ENCODE assay signal across 12 cellular contexts in the genomic region with DNA sequence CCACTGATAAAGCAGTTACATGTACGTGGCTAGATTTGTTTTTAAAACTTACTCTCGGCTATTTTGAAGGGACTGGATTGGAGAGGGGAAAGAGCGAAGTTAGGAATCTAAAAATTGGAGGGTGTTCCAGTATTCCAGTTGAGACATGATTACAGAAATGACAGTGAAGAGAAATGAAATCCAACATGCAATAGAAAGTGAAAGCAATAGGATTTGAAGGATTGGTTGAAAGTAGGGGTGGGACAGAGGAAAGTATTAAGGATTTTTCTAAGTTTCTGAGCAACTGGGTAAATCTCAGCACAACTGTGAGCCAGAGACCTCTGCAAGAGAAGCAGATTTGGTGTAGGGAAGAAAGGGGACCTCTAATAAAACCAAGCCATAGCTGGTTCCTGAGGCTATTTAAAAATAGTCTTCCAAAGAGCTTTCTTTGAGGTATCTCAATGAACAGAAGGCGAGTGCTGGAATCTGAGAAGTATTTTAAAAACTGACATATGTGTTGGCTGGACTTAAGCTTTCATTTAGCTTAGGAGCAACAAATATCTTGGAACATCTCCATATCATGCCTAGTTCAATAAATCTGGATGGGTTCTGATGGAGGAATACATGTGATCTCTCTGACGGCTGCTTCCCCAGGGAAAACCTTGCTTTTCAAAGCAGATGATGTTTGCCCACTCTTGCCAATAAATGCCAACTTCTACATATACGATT.
A peak's percentile ranks its signal among the peaks of the same experiment; 100 is the strongest.
DNase-seq lines count a peak whose midpoint lies in the region; ATAC-seq and TF ChIP-seq lines count a peak whose summit lies in the region.
"Had no signal": no experiment of that assay in that cellular context is flagged by ENCODE, and none has a peak within 500 bp of the region (broad histone marks: within the 10 kb centered on the region; RNA-seq: fewer than 3 reads in every experiment).

No MANE protein-coding gene starts in this region.

- H3K27me3 ChIP-seq in Peyer's patch (no peaks in the 10 kb centered on the region), esophagus muscularis mucosa (no peaks in the 10 kb centered on the region), testis (no peaks in the 10 kb centered on the region), PC-9 (ENCODE audit: insufficient read depth, low read depth) (no peaks in the 10 kb centered on the region)

- no peaks in the 10 kb centered on the region for H4K20me1 ChIP-seq in PC-9 (ENCODE audit: insufficient read depth)

- H3K27ac Mint-ChIP-seq in mesothelial cell of epicardium: peak overlapping the region; percentile 69
- H3K27ac Mint-ChIP-seq in T-helper 17 cell: no peak overlapping the region
- H3K27ac Mint-ChIP-seq: activated naive CD4-positive, alpha-beta T cell treated with anti-CD3 and anti-CD28 coated beads, Interleukin-2, amount 50 U/mL, for 72 hours had no signal

- POLR2A ChIA-PET in PC-9 (lab: Charles Lee; ENCODE audit: unreplicated experiment): no interaction called here

- no peak for ATAC-seq in HG03442 (IDR thresholded peaks at IDR 0.05; ENCODE audit: unreplicated experiment)
- no peak for ATAC-seq in T-helper 17 cell
- no peak for ATAC-seq in HG02970 (IDR thresholded peaks at IDR 0.05; ENCODE audit: low FRiP score, unreplicated experiment)
- ATAC-seq: activated naive CD4-positive, alpha-beta T cell treated with anti-CD3 and anti-CD28 coated beads, Interleukin-2, amount 50 U/mL, for 72 hours; GM12878 had no signal

- H3K4me3 Mint-ChIP-seq in mesothelial cell of epicardium (peak overlapping the region; percentile 11), T-helper 17 cell (no peak overlapping the region)

- no peak overlapping the region for H3K4me2 ChIP-seq in PC-9

- intact Hi-C loops in esophagus muscularis mucosa (cut with DNase I): loop anchor here (10.0 kb wide), 1 partner anchor 101 kb away; no protein-coding TSS in a partner anchor
- intact Hi-C loops in testis (cut with DNase I; ENCODE audit: low total_unique reads): no loop called here
- intact Hi-C loops in PC-9 (cut with micrococcal nuclease; ENCODE audit: unreplicated experiment): no loop called here

- CTCF ChIA-PET in PC-9 (lab: Charles Lee): no interaction called here

- no TSS peak for BruUV-seq in PC-9 (replicated peaks; lab: Mats Ljungman, UMichigan)

- no peak for TF ChIP-seq EP300 in esophagus muscularis mucosa (IDR thresholded peaks at IDR 0.05)

- H3K4me1 Mint-ChIP-seq in mesothelial cell of epicardium: peaks cover 22% of the 10 kb centered on the region
- peaks cover 4% of the 10 kb centered on the region for H3K4me1 Mint-ChIP-seq in T-helper 17 cell

- TF ChIP-seq POLR2A in Peyer's patch (IDR thresholded peaks at IDR 0.05) (no peak), esophagus muscularis mucosa (IDR thresholded peaks at IDR 0.05; ENCODE audit: low read depth) (no peak), testis (IDR thresholded peaks at IDR 0.05) (no peak)

- H2AFZ ChIP-seq in PC-9: no peak overlapping the region

- no peak for DNase-seq in Peyer's patch
- DNase-seq in esophagus muscularis mucosa (ENCODE audit: extremely low spot score): no peak
- no peak for DNase-seq in mesothelial cell of epicardium (ENCODE audit: low spot score in 2 of 2, unreplicated experiment in 2 of 2)
- DNase-seq in testis: no peak
- DNase-seq in PC-9: no peak
- DNase-seq in T-helper 17 cell: no peak
- DNase-seq: activated CD4-positive, alpha-beta T cell treated with anti-CD3 and anti-CD28 coated beads for 4 hours; NCI-H526 had no signal

- 55% methylated on average over 6 of the region's 6 CpGs for WGBS in esophagus muscularis mucosa
- WGBS in testis, 2 donors: 39 to 48% methylated on average over 6 of the region's 6 CpGs

- H3K9me3 Mint-ChIP-seq in mesothelial cell of epicardium: peaks cover 5% of the 10 kb centered on the region
- H3K9me3 Mint-ChIP-seq: activated naive CD4-positive, alpha-beta T cell treated with anti-CD3 and anti-CD28 coated beads, Interleukin-2, amount 50 U/mL, for 72 hours had no signal

- no peaks in the 10 kb centered on the region for H3F3A ChIP-seq in PC-9 (ENCODE audit: insufficient read depth, low read depth)

- no peaks in the 10 kb centered on the region for H3K79me2 ChIP-seq in PC-9 (ENCODE audit: low read depth)

- H3K9me3 ChIP-seq in Peyer's patch (no peaks in the 10 kb centered on the region), esophagus muscularis mucosa (no peaks in the 10 kb centered on the region), testis (no peaks in the 10 kb centered on the region), PC-9 (ENCODE audit: insufficient read depth, low read depth) (no peaks in the 10 kb centered on the region), T-helper 17 cell (ENCODE audit: control insufficient read depth, low read length, poor library complexity, severe bottlenecking) (no peaks in the 10 kb centered on the region)

- H3K4me3 ChIP-seq in Peyer's patch: peak overlapping the region in 2 of 4 donors; percentile 13 to 32
- H3K4me3 ChIP-seq in esophagus muscularis mucosa: peak overlapping the region; percentile 16 to 40 (median 29)
- H3K4me3 ChIP-seq in testis: no peak overlapping the region
- no peak overlapping the region for H3K4me3 ChIP-seq in PC-9
- H3K4me3 ChIP-seq: GM12878 had no signal

- H3K36me3 ChIP-seq in Peyer's patch (no peaks in the 10 kb centered on the region), esophagus muscularis mucosa (no peaks in the 10 kb centered on the region), testis (ENCODE audit: low read depth, missing control alignments) (no peaks in the 10 kb centered on the region), PC-9 (ENCODE audit: low read depth) (no peaks in the 10 kb centered on the region)

- TF ChIP-seq CTCF in Peyer's patch (IDR thresholded peaks at IDR 0.05) (no peak), esophagus muscularis mucosa (IDR thresholded peaks at IDR 0.05) (no peak), mesothelial cell of epicardium (IDR thresholded peaks at IDR 0.05; ENCODE audit: unreplicated experiment) (no peak), testis (IDR thresholded peaks at IDR 0.05) (no peak), PC-9 (conservative IDR thresholded peaks at IDR 0.05) (no peak)

- peaks cover 10% of the 10 kb centered on the region for H3K36me3 Mint-ChIP-seq in mesothelial cell of epicardium
- H3K36me3 Mint-ChIP-seq in T-helper 17 cell (ENCODE audit: low read depth): peaks cover 3% of the 10 kb centered on the region

- no peaks in the 10 kb centered on the region for H3K9me2 ChIP-seq in PC-9 (ENCODE audit: insufficient read depth)

- no peaks in the 10 kb centered on the region for H3K27me3 Mint-ChIP-seq in mesothelial cell of epicardium (ENCODE audit: low read depth)
- H3K27me3 Mint-ChIP-seq in T-helper 17 cell: peaks cover 10% of the 10 kb centered on the region

- H3K27ac ChIP-seq in Peyer's patch (peak overlapping the region in 3 of 4 donors; percentile 29 to 77 (median 66)), esophagus muscularis mucosa (replicated peaks in 1 of 4) (peak overlapping the region; percentile 51 to 67 (median 58)), testis (peak overlapping the region; percentile 73 to 84), PC-9 (no peak overlapping the region)

- peaks cover 0 to 23% (median 3%) of the 10 kb centered on the region in 4 donors for H3K4me1 ChIP-seq in Peyer's patch
- H3K4me1 ChIP-seq in esophagus muscularis mucosa: peaks cover 0 to 24% (median 18%) of the 10 kb centered on the region in 4 donors
- peaks cover 29% of the 10 kb centered on the region for H3K4me1 ChIP-seq in testis
- no peaks in the 10 kb centered on the region for H3K4me1 ChIP-seq in PC-9 (replicated peaks; ENCODE audit: insufficient read depth)

Comparison
In these comparisons a context has a peak if more than half of its experiments do, and no peak if none do; other contexts are left out.
1. H3K4me3 ChIP-seq: peak in esophagus muscularis mucosa (4 of 4); none in testis (0 of 2) and PC-9 (single experiment).